In genomic region chr3:81394656-81395055, GRCh38 we compare ENCODE assay signal across 18 cellular contexts.
DNase-seq lines count a peak whose midpoint lies in the region; ATAC-seq, FAIRE-seq and TF ChIP-seq lines count a peak whose summit lies in the region.
"Had no signal": no experiment of that assay in that cellular context is flagged by ENCODE, and none has a peak within 500 bp of the region (broad histone marks: within the 10 kb centered on the region; RNA-seq: fewer than 3 reads in every experiment).

No MANE protein-coding gene starts in this region.

- no peaks in the 10 kb centered on the region for H3K9me3 ChIP-seq in HAP-1
- H3K9me3 ChIP-seq: BLaER1 treated with 17β-estradiol and CSF1 and Interleukin-3, amounts not matched to agents 10 nM and 100 nM had no signal

- intact Hi-C loops in posterior vena cava (cut with DNase I) = no loop called here

- peaks cover 41% of the 10 kb centered on the region for H3K4me1 ChIP-seq in HAP-1
- H3K4me1 ChIP-seq: BLaER1 treated with 17β-estradiol and CSF1 and Interleukin-3, amounts not matched to agents 10 nM and 100 nM had no signal

- H3K27me3 ChIP-seq in HAP-1 (ENCODE audit: low read depth) = no peaks in the 10 kb centered on the region
- H3K27me3 ChIP-seq: BLaER1 treated with 17β-estradiol and CSF1 and Interleukin-3, amounts not matched to agents 10 nM and 100 nM had no signal

- H3K36me3 Mint-ChIP-seq in brain = no peaks in the 10 kb centered on the region
- H3K36me3 Mint-ChIP-seq: CD4-positive, CD25-positive, alpha-beta regulatory T cell had no signal

- peaks cover 43% of the 10 kb centered on the region for H3K4me1 Mint-ChIP-seq in brain
- H3K4me1 Mint-ChIP-seq: CD4-positive, CD25-positive, alpha-beta regulatory T cell had no signal

- in situ Hi-C loops in HAP-1 (cut with MboI; ENCODE audit: low sequenced_read_pairs) = no loop called here

- DNase-seq in NCI-H1436 treated with DMSO at 0.1 percent for 48 hours (lab: John Stamatoyannopoulos, UW) = peak; percentile 34
- no peak for DNase-seq in NCI-H1436 (lab: John Stamatoyannopoulos, UW)
- peak; percentile 22 for DNase-seq in D721Med (ENCODE audit: insufficient read length, low spot score)
- peak; percentile 51 to 68 for DNase-seq in HAP-1 (ENCODE audit: low spot score in 2 of 2)
- DNase-seq in posterior vena cava (ENCODE audit: low spot score) = no peak
- DNase-seq in GM19238 (ENCODE audit: insufficient read length, low spot score) = no peak
- DNase-seq: ACHN; CD4-positive, CD25-positive, alpha-beta regulatory T cell; DND-41; GF-D8; HCEC 1CT; HFFc6 had no signal

- H3K27ac Mint-ChIP-seq in brain = peak overlapping the region; percentile 19 to 72 (median 58)
- H3K27ac Mint-ChIP-seq: CD4-positive, CD25-positive, alpha-beta regulatory T cell; HFFc6 had no signal

- H3K36me3 ChIP-seq in HAP-1 (replicated peaks) = no peaks in the 10 kb centered on the region
- H3K36me3 ChIP-seq: BLaER1 treated with 17β-estradiol and CSF1 and Interleukin-3, amounts not matched to agents 10 nM and 100 nM had no signal

- no peak for ATAC-seq in GM21717 (IDR thresholded peaks at IDR 0.05; ENCODE audit: unreplicated experiment)
- ATAC-seq: HepG2 had no signal

- H3K4me3 Mint-ChIP-seq in brain = peak overlapping the region in 2 of 5 experiments; percentile 45 to 63
- H3K4me3 Mint-ChIP-seq: CD4-positive, CD25-positive, alpha-beta regulatory T cell; HFFc6 had no signal

- H3K27me3 Mint-ChIP-seq in brain = peaks cover 6% of the 10 kb centered on the region
- H3K27me3 Mint-ChIP-seq: CD4-positive, CD25-positive, alpha-beta regulatory T cell had no signal

- TF ChIP-seq CTCF in D721Med (IDR thresholded peaks at IDR 0.05; ENCODE audit: insufficient read depth, missing control alignments) (no peak), brain (conservative IDR thresholded peaks at IDR 0.05) (no peak)

- H3K9me3 Mint-ChIP-seq in brain = peaks cover 0 to 9% (median 0%) of the 10 kb centered on the region in 5 experiments
- H3K9me3 Mint-ChIP-seq: HFFc6 had no signal

- FAIRE-seq in D721Med (lab: Jason Lieb, UNC) = peak; percentile 79
- FAIRE-seq: H1, HepG2, HTR-8/SVneo had no signal

- H3K4me3 ChIP-seq in HAP-1 = no peak overlapping the region
- H3K4me3 ChIP-seq: BLaER1 treated with 17β-estradiol and CSF1 and Interleukin-3, amounts not matched to agents 10 nM and 100 nM had no signal

Comparison
In these comparisons a context has a peak if more than half of its experiments do, and no peak if none do; other contexts are left out.
1. DNase-seq: peak in NCI-H1436 treated with DMSO at 0.1 percent for 48 hours (single experiment), D721Med (single experiment) and HAP-1 (2 of 2); none in NCI-H1436 (single experiment), posterior vena cava (single experiment) and GM19238 (single experiment).